ENCODE assay signal across 14 cellular contexts in genomic region chr4:6568689-6569332, GRCh38. TPM values are rescaled to one million over a fixed set of nuclear protein-coding genes. Genes with fewer than 3 reads are reported as not detected.
DNase-seq lines count a peak whose midpoint lies in the region; ATAC-seq, FAIRE-seq and TF ChIP-seq lines count a peak whose summit lies in the region.
"Had no signal": no experiment of that assay in that cellular context is flagged by ENCODE, and none has a peak within 500 bp of the region (broad histone marks: within the 10 kb centered on the region; RNA-seq: fewer than 3 reads in every experiment).

No MANE protein-coding gene starts in this region.

- TF ChIP-seq CTCF in NB4 (IDR thresholded peaks at IDR 0.05; ENCODE audit: low read depth, low read length) = no peak
- TF ChIP-seq CTCF in astrocyte (IDR thresholded peaks at IDR 0.05; ENCODE audit: insufficient read depth, low read depth, low read length) = no peak

- no peaks in the 10 kb centered on the region for H3K79me2 ChIP-seq in astrocyte (ENCODE audit: insufficient read depth, low read length)

- no peak overlapping the region for H3K9ac ChIP-seq in astrocyte (ENCODE audit: low read length)

- H3K27me3 ChIP-seq in astrocyte (ENCODE audit: insufficient read depth, low read length) = peaks cover 19% of the 10 kb centered on the region

- peaks cover 4% of the 10 kb centered on the region for H3K36me3 Mint-ChIP-seq in astrocyte (ENCODE audit: low read depth, unreplicated experiment)

- H3K4me1 ChIP-seq in astrocyte (ENCODE audit: insufficient read depth, low read length) = peaks cover 7% of the 10 kb centered on the region

- H3K4me3 ChIP-seq in NB4 (ENCODE audit: low read depth, low read length) (peak overlapping the region; percentile 8), astrocyte (ENCODE audit: insufficient read depth, low read depth, low read length) (no peak overlapping the region)

- no peak for ATAC-seq in HG03469 (IDR thresholded peaks at IDR 0.05; ENCODE audit: unreplicated experiment)
- ATAC-seq: activated CD8-positive, alpha-beta T cell treated with anti-CD3 and anti-CD28 coated beads, Interleukin-2, amount 10 ng/mL, durations not matched to agents 7 days and 5 days; effector memory CD8-positive, alpha-beta T cell; stimulated activated naive CD8-positive, alpha-beta T cell treated with anti-CD3 and anti-CD28 coated beads, Interleukin-15, Interleukin-2, amounts not matched to agents 100 U/mL and 50 U/mL, for 24 hours had no signal

- H3K4me2 ChIP-seq in astrocyte (ENCODE audit: low read length) = peak overlapping the region; percentile 58

- peaks cover 40% of the 10 kb centered on the region for H3K9me3 Mint-ChIP-seq in astrocyte (ENCODE audit: unreplicated experiment)
- H3K9me3 Mint-ChIP-seq: effector memory CD8-positive, alpha-beta T cell had no signal

- peaks cover 2% of the 10 kb centered on the region for H3K4me1 Mint-ChIP-seq in astrocyte (ENCODE audit: low read depth, unreplicated experiment)

- no peak for TF ChIP-seq POLR2A in NB4 (IDR thresholded peaks at IDR 0.05; ENCODE audit: extremely low read depth, insufficient read length)

- DNase-seq in Daoy (ENCODE audit: low read depth) (peak; percentile 80), NB4 (ENCODE audit: low read depth) (peak; percentile 90), astrocyte (ENCODE audit: low read depth) (peak; percentile 78), kidney tubule cell (ENCODE audit: low spot score) (peak; percentile 65), putamen (ENCODE audit: low spot score) (no peak), NCI-H187 (lab: John Stamatoyannopoulos, UW) (no peak)
- DNase-seq in activated CD4-positive, alpha-beta T cell treated with anti-CD3 and anti-CD28 coated beads for 4 hours = no peak
- DNase-seq: activated CD8-positive, alpha-beta T cell treated with anti-CD3 and anti-CD28 coated beads, Interleukin-2, amount 10 ng/mL, durations not matched to agents 7 days and 5 days; COR-L47; effector memory CD8-positive, alpha-beta T cell; stimulated activated naive CD8-positive, alpha-beta T cell treated with anti-CD3 and anti-CD28 coated beads, Interleukin-15, Interleukin-2, amounts not matched to agents 100 U/mL and 50 U/mL, for 24 hours; T-helper 1 cell had no signal

- no peak overlapping the region for H2AFZ ChIP-seq in astrocyte (ENCODE audit: low read depth, low read length)

- H3K36me3 ChIP-seq in astrocyte (ENCODE audit: insufficient read depth, low read length) = no peaks in the 10 kb centered on the region

- H3K9me3 ChIP-seq in astrocyte (ENCODE audit: insufficient read depth, low read depth, low read length) = peaks cover 15% of the 10 kb centered on the region

- H4K20me1 ChIP-seq in astrocyte (ENCODE audit: insufficient read depth, low read length) = no peaks in the 10 kb centered on the region

- H3K27me3 Mint-ChIP-seq in astrocyte (ENCODE audit: low read depth, unreplicated experiment) = peaks cover 46% of the 10 kb centered on the region

- H3K27ac ChIP-seq in astrocyte (ENCODE audit: low read depth, low read length) = no peak overlapping the region

- no peak overlapping the region for H3K4me3 Mint-ChIP-seq in astrocyte (ENCODE audit: unreplicated experiment)
- H3K4me3 Mint-ChIP-seq: activated CD8-positive, alpha-beta T cell treated with anti-CD3 and anti-CD28 coated beads, Interleukin-2, amount 10 ng/mL, durations not matched to agents 7 days and 5 days; effector memory CD8-positive, alpha-beta T cell had no signal

- FAIRE-seq in astrocyte (lab: Jason Lieb, UNC) = peak; percentile 23
- FAIRE-seq: islet of Langerhans had no signal

- H3K27ac Mint-ChIP-seq in astrocyte (ENCODE audit: unreplicated experiment) = no peak overlapping the region
- H3K27ac Mint-ChIP-seq: activated CD8-positive, alpha-beta T cell treated with anti-CD3 and anti-CD28 coated beads, Interleukin-2, amount 10 ng/mL, durations not matched to agents 7 days and 5 days; effector memory CD8-positive, alpha-beta T cell had no signal

RNA-seq across cellular contexts. Expression of gene MAN2B2, which starts 6.2 kb away (rescaled TPM):
- 5.8 and 6.7 TPM in 2 replicates for total RNA-seq in Daoy (2014; rRNA removed; shearing (Covaris generic))
- 32.2 and 36.1 TPM in 2 replicates for total RNA-seq in astrocyte

Comparison
In these comparisons a context has a peak if more than half of its experiments do, and no peak if none do; other contexts are left out.
1. DNase-seq: peak in Daoy (single experiment), NB4 (single experiment), astrocyte (single experiment) and kidney tubule cell (single experiment); none in activated CD4-positive, alpha-beta T cell treated with anti-CD3 and anti-CD28 coated beads for 4 hours (0 of 2), putamen (single experiment) and NCI-H187 (0 of 2).